In the genomic region with DNA sequence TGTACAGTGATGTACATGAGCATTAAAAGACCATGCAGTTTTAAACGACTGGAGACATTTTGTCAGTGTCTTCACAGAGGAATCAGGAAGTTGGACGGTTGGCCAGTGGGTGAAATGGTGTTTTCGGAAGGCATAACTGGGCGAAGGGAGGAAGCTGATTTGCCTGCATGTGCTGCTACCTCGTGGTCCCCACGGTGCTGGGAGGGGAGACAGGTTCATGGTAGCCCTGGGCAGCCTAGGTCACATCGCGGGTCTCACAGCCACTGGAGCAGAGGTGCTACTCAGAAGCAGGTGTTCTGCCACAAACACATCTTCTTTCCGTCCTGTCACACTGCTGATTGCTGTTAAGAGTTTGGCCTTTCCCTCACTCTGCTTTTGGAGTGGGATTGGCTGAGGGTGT, we compare ENCODE assay signal across 1 cellular context.
TF ChIP-seq lines count a peak whose summit lies in the region.

No MANE protein-coding gene starts in this region.

TF ChIP-seq in SK-N-SH, 30 proteins besides CTCF, POLR2A, EP300 and RAD21:
- no peak for TF ChIP-seq REST (IDR thresholded peaks at IDR 0.05; ENCODE audit: low read depth, low read length)
- no peak for TF ChIP-seq POLR2AphosphoS5 (IDR thresholded peaks at IDR 0.05; ENCODE audit: low read depth, low read length)
